Comparison of ENCODE assay signal across 20 cellular contexts in the genomic region with DNA sequence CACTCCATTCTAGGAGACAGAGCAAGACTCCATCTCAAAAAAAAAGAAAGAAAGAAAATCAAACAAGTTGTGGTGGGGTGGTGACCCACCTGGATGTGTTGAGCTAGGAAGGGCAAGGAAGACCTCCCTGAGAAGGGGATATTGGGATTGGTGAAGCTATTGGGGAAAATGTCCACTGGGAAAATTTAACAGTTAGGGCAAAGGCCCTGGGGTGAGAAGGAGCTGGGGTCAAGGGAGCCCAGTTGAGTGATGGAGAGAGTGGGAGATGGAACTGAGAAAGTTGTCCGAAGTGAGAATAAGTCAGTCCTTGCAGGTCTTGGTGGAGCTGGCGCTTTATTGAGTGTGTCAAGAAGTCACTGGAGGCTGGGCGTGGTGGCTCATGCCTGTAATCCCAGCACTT. TPM values are rescaled to one million over a fixed set of nuclear protein-coding genes. Genes with fewer than 3 reads are reported as not detected.
DNase-seq lines count a peak whose midpoint lies in the region; ATAC-seq, FAIRE-seq and TF ChIP-seq lines count a peak whose summit lies in the region.
"Had no signal": no experiment of that assay in that cellular context is flagged by ENCODE, and none has a peak within 500 bp of the region (broad histone marks: within the 10 kb centered on the region; RNA-seq: fewer than 3 reads in every experiment).

No MANE protein-coding gene starts in this region.

- TF ChIP-seq CTCF in WTC11 (IDR thresholded peaks at IDR 0.05) (no peak), gastroesophageal sphincter (IDR thresholded peaks at IDR 0.05) (no peak)

- H3K4me3 ChIP-seq in H7 (ENCODE audit: insufficient read depth, low read depth, low read length) = no peak overlapping the region
- H3K4me3 ChIP-seq in gastroesophageal sphincter = no peak overlapping the region
- H3K4me3 ChIP-seq: SK-N-MC had no signal

- peaks cover 17% of the 10 kb centered on the region for H3K36me3 Mint-ChIP-seq in WTC11
- H3K36me3 Mint-ChIP-seq in stimulated activated memory B cell treated with anti-CD40 and anti-IgM and Interleukin-4, amounts not matched to agents 10 μg/mL and 1 μg/mL and 100 μg/mL, for 72 hours = peaks cover 11% of the 10 kb centered on the region
- peaks cover 13% of the 10 kb centered on the region for H3K36me3 Mint-ChIP-seq in activated CD8-positive, alpha-beta T cell treated with anti-CD3 and anti-CD28 coated beads, Interleukin-2, amount 10 ng/mL, durations not matched to agents 7 days and 5 days (ENCODE audit: low read depth)

- no peak for FAIRE-seq in frontal cortex (lab: Jason Lieb, UNC)
- FAIRE-seq: H54, RCC 7860 had no signal

- H3K9me3 ChIP-seq in gastroesophageal sphincter = no peaks in the 10 kb centered on the region

- H3K27me3 ChIP-seq in H7 (ENCODE audit: control insufficient read depth, insufficient read depth, low read length) (no peaks in the 10 kb centered on the region), gastroesophageal sphincter (no peaks in the 10 kb centered on the region)

- peaks cover 11% of the 10 kb centered on the region for H3K36me3 ChIP-seq in H7 (replicated peaks; ENCODE audit: control insufficient read depth, insufficient read depth, low read length)
- peaks cover 0 to 23% of the 10 kb centered on the region in 2 donors for H3K36me3 ChIP-seq in gastroesophageal sphincter

- TF ChIP-seq EP300 in gastroesophageal sphincter (IDR thresholded peaks at IDR 0.05) = no peak

- no peak for TF ChIP-seq POLR2A in gastroesophageal sphincter (IDR thresholded peaks at IDR 0.05)

- H3K27ac ChIP-seq in gastroesophageal sphincter = peak overlapping the region in 3 of 4 donors; percentile 19 to 97 (median 25)
- H3K27ac ChIP-seq: SK-N-MC had no signal

- no peak overlapping the region for H3K4me3 Mint-ChIP-seq in WTC11
- no peak overlapping the region for H3K4me3 Mint-ChIP-seq in stimulated activated memory B cell treated with anti-CD40 and anti-IgM and Interleukin-4, amounts not matched to agents 10 μg/mL and 1 μg/mL and 100 μg/mL, for 72 hours
- no peak overlapping the region for H3K4me3 Mint-ChIP-seq in activated CD8-positive, alpha-beta T cell treated with anti-CD3 and anti-CD28 coated beads, Interleukin-2, amount 10 ng/mL, durations not matched to agents 7 days and 5 days
- H3K4me3 Mint-ChIP-seq: CD14-positive monocyte had no signal

- POLR2A ChIA-PET in WTC11 (lab: Charles Lee) = interaction anchor here (1.0 kb wide), 1 partner anchor 12 kb away, joined by 4 read pairs; a partner anchor contains a TSS
- POLR2A ChIA-PET in activated CD8-positive, alpha-beta T cell treated with anti-CD3 and anti-CD28 coated beads, Interleukin-2, amount 10 ng/mL, durations not matched to agents 7 days and 5 days (lab: Charles Lee) = interaction anchor here (0.6 kb wide), 1 partner anchor 12 kb away, joined by 4 read pairs; a partner anchor contains a TSS

- DNase-seq in H7 (peak; percentile 4), WTC11 (ENCODE audit: low spot score) (no peak), AG08395 (ENCODE audit: low spot score) (no peak), frontal cortex (ENCODE audit: low spot score in 2 of 2) (no peak)
- DNase-seq in activated CD8-positive, alpha-beta T cell treated with anti-CD3 and anti-CD28 coated beads, Interleukin-2, amount 10 ng/mL, durations not matched to agents 7 days and 5 days = no peak
- DNase-seq: DMS153; GDM1; MM.1S; NCI-H1092; NCI-H1436 treated with DMSO at 0.1 percent for 48 hours; NCI-H2029; NK-92 treated with Interleukin-12 subunit alpha and Interleukin-12 subunit beta, amount 100 ng/mL, for 24 hours; SHP77 had no signal

- ATAC-seq in WTC11 (no peak), gastroesophageal sphincter (no peak)
- ATAC-seq in stimulated activated memory B cell treated with anti-CD40 and anti-IgM and Interleukin-4, amounts not matched to agents 10 μg/mL and 1 μg/mL and 100 μg/mL, for 72 hours = no peak
- ATAC-seq in activated CD8-positive, alpha-beta T cell treated with anti-CD3 and anti-CD28 coated beads, Interleukin-2, amount 10 ng/mL, durations not matched to agents 7 days and 5 days = no peak

- H3K27ac Mint-ChIP-seq in WTC11 = peak overlapping the region; percentile 12; the same call in 1 of the 2 replicates
- peak overlapping the region; percentile 23 for H3K27ac Mint-ChIP-seq in stimulated activated memory B cell treated with anti-CD40 and anti-IgM and Interleukin-4, amounts not matched to agents 10 μg/mL and 1 μg/mL and 100 μg/mL, for 72 hours
- H3K27ac Mint-ChIP-seq in activated CD8-positive, alpha-beta T cell treated with anti-CD3 and anti-CD28 coated beads, Interleukin-2, amount 10 ng/mL, durations not matched to agents 7 days and 5 days = no peak overlapping the region

- CTCF ChIA-PET in WTC11 (lab: Charles Lee) = interaction anchor here (1.4 to 2.3 kb wide), 3 partner anchors 12 to 26 kb away, joined by 3 to 19 read pairs (median 4); no protein-coding TSS in a partner anchor
- CTCF ChIA-PET in activated CD8-positive, alpha-beta T cell treated with anti-CD3 and anti-CD28 coated beads, Interleukin-2, amount 10 ng/mL, durations not matched to agents 7 days and 5 days (lab: Charles Lee) = interaction anchor here (0.9 to 2.3 kb wide), 4 partner anchors 12 to 27 kb away, joined by 3 to 6 read pairs (median 4); a partner anchor contains a TSS

- no peaks in the 10 kb centered on the region for H3K9me3 Mint-ChIP-seq in WTC11
- H3K9me3 Mint-ChIP-seq in stimulated activated memory B cell treated with anti-CD40 and anti-IgM and Interleukin-4, amounts not matched to agents 10 μg/mL and 1 μg/mL and 100 μg/mL, for 72 hours = no peaks in the 10 kb centered on the region
- no peaks in the 10 kb centered on the region for H3K9me3 Mint-ChIP-seq in activated CD8-positive, alpha-beta T cell treated with anti-CD3 and anti-CD28 coated beads, Interleukin-2, amount 10 ng/mL, durations not matched to agents 7 days and 5 days (ENCODE audit: insufficient read depth)
- H3K9me3 Mint-ChIP-seq: IgD-negative memory B cell had no signal

- H3K4me1 Mint-ChIP-seq in WTC11 = peaks cover 18% of the 10 kb centered on the region
- H3K4me1 Mint-ChIP-seq in stimulated activated memory B cell treated with anti-CD40 and anti-IgM and Interleukin-4, amounts not matched to agents 10 μg/mL and 1 μg/mL and 100 μg/mL, for 72 hours = peaks cover 46% of the 10 kb centered on the region
- peaks cover 22% of the 10 kb centered on the region for H3K4me1 Mint-ChIP-seq in activated CD8-positive, alpha-beta T cell treated with anti-CD3 and anti-CD28 coated beads, Interleukin-2, amount 10 ng/mL, durations not matched to agents 7 days and 5 days (ENCODE audit: low read depth)

- peaks cover 0 to 53% (median 18%) of the 10 kb centered on the region in 3 donors for H3K4me1 ChIP-seq in gastroesophageal sphincter

- no peaks in the 10 kb centered on the region for H3K27me3 Mint-ChIP-seq in WTC11 (ENCODE audit: low read depth)
- H3K27me3 Mint-ChIP-seq in stimulated activated memory B cell treated with anti-CD40 and anti-IgM and Interleukin-4, amounts not matched to agents 10 μg/mL and 1 μg/mL and 100 μg/mL, for 72 hours = no peaks in the 10 kb centered on the region
- H3K27me3 Mint-ChIP-seq in activated CD8-positive, alpha-beta T cell treated with anti-CD3 and anti-CD28 coated beads, Interleukin-2, amount 10 ng/mL, durations not matched to agents 7 days and 5 days (ENCODE audit: low read depth) = no peaks in the 10 kb centered on the region
- H3K27me3 Mint-ChIP-seq: IgD-negative memory B cell had no signal

- 92 to 95% methylated on average over 2 to 3 of the region's 3 CpGs for WGBS in gastroesophageal sphincter (ENCODE audit: low coverage in 1 of 2), 2 donors

TF ChIP-seq in WTC11, 78 proteins besides CTCF, POLR2A, EP300 and RAD21 (continues in another document):
- TF ChIP-seq, protein P1, sequence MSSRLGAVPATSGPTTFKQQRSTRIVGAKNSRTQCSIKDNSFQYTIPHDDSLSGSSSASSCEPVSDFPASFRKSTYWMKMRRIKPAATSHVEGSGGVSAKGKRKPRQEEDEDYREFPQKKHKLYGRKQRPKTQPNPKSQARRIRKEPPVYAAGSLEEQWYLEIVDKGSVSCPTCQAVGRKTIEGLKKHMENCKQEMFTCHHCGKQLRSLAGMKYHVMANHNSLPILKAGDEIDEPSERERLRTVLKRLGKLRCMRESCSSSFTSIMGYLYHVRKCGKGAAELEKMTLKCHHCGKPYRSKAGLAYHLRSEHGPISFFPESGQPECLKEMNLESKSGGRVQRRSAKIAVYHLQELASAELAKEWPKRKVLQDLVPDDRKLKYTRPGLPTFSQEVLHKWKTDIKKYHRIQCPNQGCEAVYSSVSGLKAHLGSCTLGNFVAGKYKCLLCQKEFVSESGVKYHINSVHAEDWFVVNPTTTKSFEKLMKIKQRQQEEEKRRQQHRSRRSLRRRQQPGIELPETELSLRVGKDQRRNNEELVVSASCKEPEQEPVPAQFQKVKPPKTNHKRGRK (CRISPR knock-in tag; IDR thresholded peaks at IDR 0.05; ENCODE audit: borderline replicate concordance) = no peak

RNA-seq across cellular contexts. Expression of a gene that starts 5.9 kb away (rescaled TPM):
- 26.0 and 29.9 TPM in 2 replicates for total RNA-seq in H7 (2014; rRNA removed; shearing (Covaris generic))
- 31.9 to 34.6 TPM (median 33.6 TPM) in 3 replicates for total RNA-seq in WTC11 (2021)
- 10 to 100 TPM; 22.1 to 30.2 (median 26.4) TPM for total RNA-seq in gastroesophageal sphincter
- 10 to 100 TPM; 10.0 to 11.9 TPM for total RNA-seq in activated CD8-positive, alpha-beta T cell treated with anti-CD3 and anti-CD28 coated beads, Interleukin-2, amount 10 ng/mL, durations not matched to agents 7 days and 5 days
- 7.3 TPM for total RNA-seq in frontal cortex

RNA-seq across cellular contexts. Expression of a gene that starts 12.5 kb away (rescaled TPM):
- total RNA-seq in H7 (2014; rRNA removed; shearing (Covaris generic)) = 3.7 and 4.4 TPM in 2 replicates
- 6.8 to 8.6 TPM (median 7.4 TPM) in 3 replicates for total RNA-seq in WTC11 (2021)
- total RNA-seq in gastroesophageal sphincter = 10 to 100 TPM; 16.6 to 22.1 (median 18.9) TPM
- total RNA-seq in activated CD8-positive, alpha-beta T cell treated with anti-CD3 and anti-CD28 coated beads, Interleukin-2, amount 10 ng/mL, durations not matched to agents 7 days and 5 days = 10 to 100 TPM in 1 of 2 experiments, 1 to 10 TPM in 1; 9.3 to 10.1 TPM
- total RNA-seq in frontal cortex = 2.0 TPM

RNA-seq across cellular contexts. Expression of a gene that starts 25.1 kb away (rescaled TPM):
- total RNA-seq in H7 (2014; rRNA removed; shearing (Covaris generic)) = 5.0 and 10.7 TPM in 2 replicates
- 8.2 to 8.4 TPM (median 8.3 TPM) in 3 replicates for total RNA-seq in WTC11 (2021)
- 10 to 100 TPM in 1 of 4 donors, 1 to 10 TPM in 3; 4.5 to 12.7 (median 6.7) TPM for total RNA-seq in gastroesophageal sphincter
- total RNA-seq in activated CD8-positive, alpha-beta T cell treated with anti-CD3 and anti-CD28 coated beads, Interleukin-2, amount 10 ng/mL, durations not matched to agents 7 days and 5 days = 1 to 10 TPM in 1 of 2 experiments, under 1 TPM in 1; 0.84 to 1.1 TPM
- 1.2 TPM for total RNA-seq in frontal cortex

RNA-seq across cellular contexts. Expression of a gene that starts 27.3 kb away (rescaled TPM):
- 43.6 and 53.8 TPM in 2 replicates for total RNA-seq in H7 (2014; rRNA removed; shearing (Covaris generic))
- 35.1 to 38.5 TPM (median 37.1 TPM) in 3 replicates for total RNA-seq in WTC11 (2021)
- total RNA-seq in gastroesophageal sphincter = 100 to 1,000 TPM; 146 to 209 (median 164) TPM
- 10 to 100 TPM; 15.1 to 16.5 TPM for total RNA-seq in activated CD8-positive, alpha-beta T cell treated with anti-CD3 and anti-CD28 coated beads, Interleukin-2, amount 10 ng/mL, durations not matched to agents 7 days and 5 days
- 29.3 TPM for total RNA-seq in frontal cortex

RNA-seq across cellular contexts. Expression of a gene that starts 28.5 kb away (rescaled TPM):
- 0.78 and 1.1 TPM in 2 replicates for total RNA-seq in H7 (2014; rRNA removed; shearing (Covaris generic))
- 2.8 to 5.7 TPM (median 3.9 TPM) in 3 replicates for total RNA-seq in WTC11 (2021)
- total RNA-seq in gastroesophageal sphincter = 1 to 10 TPM; 4.7 to 9.4 (median 5.9) TPM
- under 1 TPM in 1 of 2 experiments, not detected in 1; 0.47 TPM for total RNA-seq in activated CD8-positive, alpha-beta T cell treated with anti-CD3 and anti-CD28 coated beads, Interleukin-2, amount 10 ng/mL, durations not matched to agents 7 days and 5 days
- total RNA-seq in frontal cortex = 23.2 TPM
